In genomic region chr1:26787706-26788514, GRCh38 we compare ENCODE assay signal across 8 cellular contexts. TPM values are rescaled to one million over a fixed set of nuclear protein-coding genes. Genes with fewer than 3 reads are reported as not detected.
DNase-seq lines count a peak whose midpoint lies in the region; TF ChIP-seq lines count a peak whose summit lies in the region.

Gene PIGV, plus strand, starts transcription at chr1:26787950. Its CDS starts 2,866 bp downstream, at chr1:26790816.

- no peak for TF ChIP-seq CTCF in foreskin fibroblast (IDR thresholded peaks at IDR 0.05; ENCODE audit: low read depth, low read length)

- no peaks in the 10 kb centered on the region for H3K9me3 ChIP-seq in neuron (ENCODE audit: low read length)
- H3K9me3 ChIP-seq in subcutaneous abdominal adipose tissue (ENCODE audit: control insufficient read depth in 5 of 5, low read length in 5 of 5) = no peaks in the 10 kb centered on the region

- peak within 1 kb of the TSS; percentile 100 for H3K27ac ChIP-seq in subcutaneous abdominal adipose tissue (ENCODE audit: low read depth, low read length)

- H3K4me3 ChIP-seq in foreskin fibroblast (ENCODE audit: low read depth in 1 of 2, low read length in 2 of 2) (peak within 1 kb of the TSS; percentile 67 to 73), neuron (ENCODE audit: low read length) (peak within 1 kb of the TSS; percentile 89), subcutaneous abdominal adipose tissue (ENCODE audit: low read depth in 1 of 5, low read length in 5 of 5) (peak within 1 kb of the TSS; percentile 78 to 96 (median 81))

- DNase-seq in ELF-1 (ENCODE audit: low read depth, low spot score) (peak; percentile 95), H4 (ENCODE audit: low spot score) (peak; percentile 62), M059J (ENCODE audit: low read depth) (peak; percentile 82), SHP77 (lab: John Stamatoyannopoulos, UW) (peak; percentile 77 to 88), foreskin fibroblast (peak; percentile 77 to 94)
- peak; percentile 96 for DNase-seq in activated effector memory CD4-positive, alpha-beta T cell treated with anti-CD3 and anti-CD28 coated beads, Interleukin-2, amount 50 U/mL, for 16 hours

- peaks cover 51% of the 10 kb centered on the region for H3K4me1 ChIP-seq in neuron (ENCODE audit: insufficient read depth, low read length)
- peaks cover 23 to 85% (median 76%) of the 10 kb centered on the region in 5 donors for H3K4me1 ChIP-seq in subcutaneous abdominal adipose tissue (ENCODE audit: control insufficient read depth in 5 of 5, insufficient read depth in 5 of 5, low read length in 5 of 5)

- peaks cover 2% of the 10 kb centered on the region for H3K36me3 ChIP-seq in neuron (ENCODE audit: insufficient read depth, low read length)
- peaks cover 0 to 3% (median 0%) of the 10 kb centered on the region in 5 donors for H3K36me3 ChIP-seq in subcutaneous abdominal adipose tissue (ENCODE audit: control insufficient read depth in 5 of 5, insufficient read depth in 5 of 5, low read length in 5 of 5)

- H3K27me3 ChIP-seq in neuron (ENCODE audit: insufficient read depth, low read length) (no peaks in the 10 kb centered on the region), subcutaneous abdominal adipose tissue (ENCODE audit: control insufficient read depth in 5 of 5, insufficient read depth in 4 of 5, low read length in 5 of 5) (no peaks in the 10 kb centered on the region)

- H2AFZ ChIP-seq in neuron (ENCODE audit: low read depth, low read length) = peak within 1 kb of the TSS; percentile 63

- peak within 1 kb of the TSS; percentile 94 to 99 (median 96) for H3K9ac ChIP-seq in subcutaneous abdominal adipose tissue (ENCODE audit: low read length in 5 of 5)

RNA-seq across cellular contexts. Expression of gene PIGV, which starts in this region (rescaled TPM):
- 14.5 and 15.2 TPM in 2 replicates for total RNA-seq in H4 (2014; rRNA removed; shearing (Covaris generic))
- total RNA-seq in M059J (2014; rRNA removed; shearing (Covaris generic)) = 13.1 and 17.0 TPM in 2 replicates

Comparison
In these comparisons a context has a peak if more than half of its experiments do, and no peak if none do; other contexts are left out.
1. Peak in every context shown above with its lines: DNase-seq, H3K4me3 ChIP-seq and H3K27ac ChIP-seq.